30 cellular contexts compared by ENCODE assay signal in genomic region chr17:81842378-81842724, GRCh38. TPM values are rescaled to one million over a fixed set of nuclear protein-coding genes. Genes with fewer than 3 reads are reported as not detected.
DNase-seq lines count a peak whose midpoint lies in the region; ATAC-seq and TF ChIP-seq lines count a peak whose summit lies in the region.
"Had no signal": no experiment of that assay in that cellular context is flagged by ENCODE, and none has a peak within 500 bp of the region (broad histone marks: within the 10 kb centered on the region; RNA-seq: fewer than 3 reads in every experiment).

No MANE protein-coding gene starts in this region.

- H3K9me3 ChIP-seq in breast epithelium (no peaks in the 10 kb centered on the region), adrenal gland (replicated peaks in 1 of 3) (no peaks in the 10 kb centered on the region), neuronal stem cell (replicated peaks in 1 of 2; ENCODE audit: control insufficient read depth in 2 of 2, insufficient read depth in 1 of 2, low read depth in 1 of 2, low read length in 2 of 2) (no peaks in the 10 kb centered on the region), vagina (no peaks in the 10 kb centered on the region)
- H3K9me3 ChIP-seq: A549 had no signal

- BruUV-seq in MCF 10A (replicated peaks; lab: Mats Ljungman, UMichigan), result no TSS peak

- H3K27me3 ChIP-seq in breast epithelium (no peaks in the 10 kb centered on the region), adrenal gland (no peaks in the 10 kb centered on the region), neuronal stem cell (ENCODE audit: control insufficient read depth in 3 of 3, insufficient read depth in 3 of 3, low read depth in 1 of 3, low read length in 3 of 3) (no peaks in the 10 kb centered on the region), vagina (no peaks in the 10 kb centered on the region)

- no peak overlapping the region for H2AK5ac ChIP-seq in neuronal stem cell (ENCODE audit: low read depth, low read length)

- POLR2A ChIA-PET in MCF 10A (lab: Yijun Ruan, JAX), result interaction anchor here (0.7 to 2.2 kb wide), 5 partner anchors 9 to 120 kb away, joined by 3 to 8 read pairs (median 3); partner anchors contain the start of gene MCRIP1

- no peak overlapping the region for H3K27ac Mint-ChIP-seq in MCF 10A (ENCODE audit: low read depth, unreplicated experiment)
- H3K27ac Mint-ChIP-seq: activated CD4-positive, alpha-beta T cell treated with anti-CD3 and anti-CD28 coated beads for 36 hours; stimulated activated naive B cell treated with anti-CD40 and anti-IgM and Interleukin-4, amounts not matched to agents 10 μg/mL and 1 μg/mL and 100 μg/mL, for 72 hours had no signal

- peaks cover 0 to 4% of the 10 kb centered on the region in 2 donors for H3K4me1 ChIP-seq in breast epithelium
- peaks cover 4 to 26% of the 10 kb centered on the region in 2 donors for H3K4me1 ChIP-seq in adrenal gland (replicated peaks in 1 of 2)
- H3K4me1 ChIP-seq in neuronal stem cell (ENCODE audit: control insufficient read depth in 2 of 2, insufficient read depth in 1 of 2, low read depth in 1 of 2, low read length in 2 of 2), result no peaks in the 10 kb centered on the region
- peaks cover 34% of the 10 kb centered on the region for H3K4me1 ChIP-seq in vagina
- H3K4me1 ChIP-seq: A549 had no signal

- no peaks in the 10 kb centered on the region for H3K27me3 Mint-ChIP-seq in MCF 10A (ENCODE audit: insufficient read depth, unreplicated experiment)
- H3K27me3 Mint-ChIP-seq: activated CD4-positive, alpha-beta T cell treated with anti-CD3 and anti-CD28 coated beads for 36 hours; activated naive CD4-positive, alpha-beta T cell treated with anti-CD3 and anti-CD28 coated beads, Interleukin-2, amount 50 U/mL, for 24 hours; stimulated activated naive B cell treated with anti-CD40 and anti-IgM and Interleukin-4, amounts not matched to agents 10 μg/mL and 1 μg/mL and 100 μg/mL, for 72 hours had no signal

- no peak overlapping the region for H2BK15ac ChIP-seq in neuronal stem cell (ENCODE audit: low read length)

- H2AFZ ChIP-seq in neuronal stem cell (ENCODE audit: low read length), result no peak overlapping the region

- H3K36me3 ChIP-seq in breast epithelium (peaks cover 5% of the 10 kb centered on the region), adrenal gland (replicated peaks in 1 of 2) (peaks cover 0 to 43% of the 10 kb centered on the region in 2 donors), neuronal stem cell (replicated peaks in 1 of 2; ENCODE audit: control insufficient read depth in 2 of 2, insufficient read depth in 2 of 2, low read length in 2 of 2) (peaks cover 47 to 49% of the 10 kb centered on the region in 2 donors), vagina (peaks cover 4 to 42% of the 10 kb centered on the region in 2 donors)

- TF ChIP-seq POLR2A in breast epithelium (IDR thresholded peaks at IDR 0.05) (no peak), adrenal gland (IDR thresholded peaks at IDR 0.05) (no peak), vagina (IDR thresholded peaks at IDR 0.05) (no peak)

- H3K36me3 Mint-ChIP-seq in MCF 10A (ENCODE audit: insufficient read depth, unreplicated experiment), result peaks cover 53% of the 10 kb centered on the region

- H4K8ac ChIP-seq in neuronal stem cell (ENCODE audit: low read depth, low read length), result peak overlapping the region; percentile 43

- no peak overlapping the region for H3K4me3 Mint-ChIP-seq in MCF 10A (ENCODE audit: unreplicated experiment)
- H3K4me3 Mint-ChIP-seq: activated CD4-positive, alpha-beta T cell treated with anti-CD3 and anti-CD28 coated beads for 36 hours; activated naive CD4-positive, alpha-beta T cell treated with anti-CD3 and anti-CD28 coated beads, Interleukin-2, amount 50 U/mL, for 24 hours; CD8-positive, alpha-beta memory T cell; H9; neural crest cell; stimulated activated naive B cell treated with anti-CD40 and anti-IgM and Interleukin-4, amounts not matched to agents 10 μg/mL and 1 μg/mL and 100 μg/mL, for 72 hours had no signal

- peak overlapping the region; percentile 89 for H3K23ac ChIP-seq in neuronal stem cell (ENCODE audit: low read depth, low read length, poor library complexity)

- H2BK120ac ChIP-seq in neuronal stem cell (ENCODE audit: low read depth, low read length), result no peak overlapping the region

- peaks cover 7% of the 10 kb centered on the region for H3K79me1 ChIP-seq in neuronal stem cell (ENCODE audit: low read depth, low read length)

- H3K9ac ChIP-seq in neuronal stem cell (ENCODE audit: low read depth, low read length, poor library complexity), result no peak overlapping the region

- no peaks in the 10 kb centered on the region for H3K9me3 Mint-ChIP-seq in MCF 10A (ENCODE audit: unreplicated experiment)
- H3K9me3 Mint-ChIP-seq: activated naive CD4-positive, alpha-beta T cell treated with anti-CD3 and anti-CD28 coated beads, Interleukin-2, amount 50 U/mL, for 24 hours; CD8-positive, alpha-beta memory T cell; H9; neural crest cell; stimulated activated naive B cell treated with anti-CD40 and anti-IgM and Interleukin-4, amounts not matched to agents 10 μg/mL and 1 μg/mL and 100 μg/mL, for 72 hours had no signal

- CTCF ChIA-PET in MCF 10A (lab: Yijun Ruan, JAX), result no interaction called here

- H3K4me2 ChIP-seq in neuronal stem cell (ENCODE audit: insufficient read depth, low read length, poor library complexity, severe bottlenecking), result no peak overlapping the region
- H3K4me2 ChIP-seq: A549 had no signal

- intact Hi-C loops in breast epithelium (cut with DNase I; ENCODE audit: low total_unique reads) (no loop called here), MCF 10A (cut with micrococcal nuclease) (no loop called here), adrenal gland (cut with DNase I) (no loop called here), vagina (cut with DNase I) (no loop called here)

- TF ChIP-seq CTCF in breast epithelium (IDR thresholded peaks at IDR 0.05) (no peak), MCF 10A (IDR thresholded peaks at IDR 0.05; ENCODE audit: unreplicated experiment) (no peak), adrenal gland (IDR thresholded peaks at IDR 0.05) (no peak), vagina (IDR thresholded peaks at IDR 0.05) (no peak), omental fat pad (IDR thresholded peaks at IDR 0.05) (no peak)

- H3K4me1 Mint-ChIP-seq in MCF 10A (ENCODE audit: insufficient read depth, unreplicated experiment), result no peaks in the 10 kb centered on the region
- H3K4me1 Mint-ChIP-seq: activated CD4-positive, alpha-beta T cell treated with anti-CD3 and anti-CD28 coated beads for 36 hours; activated naive CD4-positive, alpha-beta T cell treated with anti-CD3 and anti-CD28 coated beads, Interleukin-2, amount 50 U/mL, for 24 hours; CD8-positive, alpha-beta memory T cell; neural crest cell had no signal

- no peak overlapping the region for H3K18ac ChIP-seq in neuronal stem cell (ENCODE audit: low read length)

- DNase-seq in breast epithelium (ENCODE audit: low spot score in 2 of 2) (no peak), MCF 10A (ENCODE audit: unreplicated experiment) (no peak), adrenal gland (no peak), neuronal stem cell (ENCODE audit: low spot score) (no peak), vagina (ENCODE audit: extremely low spot score in 2 of 2) (no peak), omental fat pad (ENCODE audit: low spot score) (no peak), COLO829 (ENCODE audit: low spot score) (no peak)
- DNase-seq: activated CD4-positive, alpha-beta T cell treated with anti-CD3 and anti-CD28 coated beads for 36 hours; AML-193; anterior cingulate cortex; CD8-positive, alpha-beta memory T cell; DMS 273 treated with DMSO at 0.1 percent for 48 hours; effector CD4-positive, alpha-beta T cell; H9; mesendoderm; NCI-H1048; NCI-H1694; NCI-H446; NCI-H748 treated with DMSO at 0.1 percent for 48 hours; SHP77; stimulated activated naive B cell treated with anti-CD40 and anti-IgM and Interleukin-4, amounts not matched to agents 10 μg/mL and 1 μg/mL and 100 μg/mL, for 72 hours had no signal

- no peak overlapping the region for H3K4ac ChIP-seq in neuronal stem cell (ENCODE audit: low read length)

- 85 to 100% (median 94%) methylated on average over 7 to 11 of the region's 11 CpGs for WGBS in adrenal gland, 4 donors
- WGBS in neuronal stem cell (ENCODE audit: extremely low coverage in 2 of 2, insufficient read length in 2 of 2, insufficient replicate concordance in 1 of 2), 2 donors, result no CpG with 5 or more reads among the region's 11 CpGs

- no peak overlapping the region for H2BK12ac ChIP-seq in neuronal stem cell (ENCODE audit: low read length)

- H4K91ac ChIP-seq in neuronal stem cell (ENCODE audit: low read depth, low read length, poor library complexity), result no peak overlapping the region

- peak overlapping the region; percentile 57 to 90 for H3K27ac ChIP-seq in breast epithelium
- H3K27ac ChIP-seq in adrenal gland, result peak overlapping the region; percentile 45 to 89 (median 81)
- H3K27ac ChIP-seq in neuronal stem cell (replicated peaks; ENCODE audit: low read length), result no peak overlapping the region
- peak overlapping the region; percentile 38 for H3K27ac ChIP-seq in vagina
- H3K27ac ChIP-seq: A549 had no signal

- no peak overlapping the region for H3K4me3 ChIP-seq in breast epithelium
- H3K4me3 ChIP-seq in adrenal gland, result no peak overlapping the region
- H3K4me3 ChIP-seq in neuronal stem cell (ENCODE audit: low read length in 2 of 2), result no peak overlapping the region
- H3K4me3 ChIP-seq in vagina, result no peak overlapping the region
- H3K4me3 ChIP-seq: A549 had no signal

- H2BK5ac ChIP-seq in neuronal stem cell (ENCODE audit: low read length), result no peak overlapping the region

- ATAC-seq in omental fat pad (ENCODE audit: low FRiP score) (no peak), HG02852 (IDR thresholded peaks at IDR 0.05; ENCODE audit: unreplicated experiment) (no peak)
- ATAC-seq: activated CD4-positive, alpha-beta T cell treated with anti-CD3 and anti-CD28 coated beads for 36 hours; stimulated activated naive B cell treated with anti-CD40 and anti-IgM and Interleukin-4, amounts not matched to agents 10 μg/mL and 1 μg/mL and 100 μg/mL, for 72 hours had no signal

- no peak overlapping the region for H3K14ac ChIP-seq in neuronal stem cell (ENCODE audit: low read length)

RNA-seq across cellular contexts. Expression of gene PPP1R27, which starts 7.5 kb away (rescaled TPM):
- total RNA-seq in breast epithelium (not detected), MCF 10A (2022) (0.29 TPM in 1 of 2 replicates, not detected in the other), adrenal gland (under 1 TPM in 2 of 8 donors, not detected in 6; 0.46 to 0.92 TPM), vagina (not detected), omental fat pad (under 1 TPM in 1 of 4 donors, not detected in 3; 0.65 TPM)
- 1 to 10 TPM in 2 of 3 donors, under 1 TPM in 1; 0.22 to 3.1 (median 2.6) TPM for polyA plus RNA-seq in adrenal gland
- polyA plus RNA-seq in neuronal stem cell (2013, experiment 1 of 2), result 0.20 TPM
- 0.21 TPM for polyA plus RNA-seq in neuronal stem cell (2013, experiment 2 of 2)
- total RNA-seq: activated CD4-positive, alpha-beta T cell treated with anti-CD3 and anti-CD28 coated beads for 36 hours; CD8-positive, alpha-beta memory T cell; glomerular endothelial cell; left lobe of liver; neural crest cell; posterior vena cava; T-helper 2 cell treated with Interferon-gamma antibody and Interleukin-4, amounts not matched to agents 100 ng/mL and 5 ng/mL, for 36 hours; ureter had no signal
- polyA plus RNA-seq: CD8-positive, alpha-beta memory T cell had no signal

RNA-seq across cellular contexts. Expression of gene MCRIP1, which starts 9.3 kb away (rescaled TPM):
- 10 to 100 TPM; 51.2 to 81.0 (median 67.5) TPM for total RNA-seq in breast epithelium
- total RNA-seq in MCF 10A (2022), result 35.6 and 39.2 TPM in 2 replicates
- 100 to 1,000 TPM in 1 of 8 donors, 10 to 100 TPM in 7; 63.5 to 115 (median 77.4) TPM for total RNA-seq in adrenal gland
- polyA plus RNA-seq in adrenal gland, result 100 to 1,000 TPM in 2 of 3 donors, 1 to 10 TPM in 1; 5.0 to 248 (median 144) TPM
- 145 TPM for polyA plus RNA-seq in neuronal stem cell (2013, experiment 1 of 2)
- polyA plus RNA-seq in neuronal stem cell (2013, experiment 2 of 2), result 137 TPM
- total RNA-seq in vagina, result 64.1 TPM
- 10 to 100 TPM; 49.6 to 78.5 (median 57.2) TPM for total RNA-seq in omental fat pad

RNA-seq across cellular contexts. Expression of gene P4HB, which starts 18.0 kb away (rescaled TPM):
- total RNA-seq in breast epithelium (100 to 1,000 TPM; 374 to 475 (median 466) TPM), MCF 10A (2022) (894 and 1,111 TPM in 2 replicates), adrenal gland (1,000 to 10,000 TPM in 5 of 8 donors, 100 to 1,000 TPM in 3; 583 to 2,018 (median 1,149) TPM), vagina (463 TPM), omental fat pad (100 to 1,000 TPM; 366 to 725 (median 608) TPM)
- polyA plus RNA-seq in adrenal gland, result 1,000 to 10,000 TPM in 1 of 3 donors, 100 to 1,000 TPM in 2; 546 to 2,717 (median 747) TPM
- 321 TPM for polyA plus RNA-seq in neuronal stem cell (2013, experiment 1 of 2)
- 298 TPM for polyA plus RNA-seq in neuronal stem cell (2013, experiment 2 of 2)

RNA-seq across cellular contexts. Expression of gene ARHGDIA, which starts 28.8 kb away (rescaled TPM):
- total RNA-seq in breast epithelium (100 to 1,000 TPM in 2 of 3 donors, 10 to 100 TPM in 1; 67.0 to 135 (median 124) TPM), MCF 10A (2022) (271 and 324 TPM in 2 replicates), adrenal gland (100 to 1,000 TPM; 134 to 491 (median 236) TPM), vagina (120 TPM), omental fat pad (100 to 1,000 TPM; 125 to 250 (median 161) TPM)
- 100 to 1,000 TPM; 180 to 324 (median 250) TPM for polyA plus RNA-seq in adrenal gland
- polyA plus RNA-seq in neuronal stem cell (2013, experiment 1 of 2), result 124 TPM
- polyA plus RNA-seq in neuronal stem cell (2013, experiment 2 of 2), result 118 TPM

RNA-seq across cellular contexts. Expression of gene GCGR, which starts 38.4 kb away (rescaled TPM):
- total RNA-seq in breast epithelium (not detected), MCF 10A (2022) (not detected in 2 replicates), adrenal gland (1 to 10 TPM in 3 of 8 donors, under 1 TPM in 2, not detected in 3; 0.11 to 2.9 (median 2.1) TPM), vagina (not detected), omental fat pad (not detected)
- polyA plus RNA-seq in adrenal gland, result 10 to 100 TPM in 1 of 3 donors, 1 to 10 TPM in 1, under 1 TPM in 1; 0.29 to 48.7 (median 4.1) TPM
- polyA plus RNA-seq in neuronal stem cell (2013, experiment 1 of 2), result 0.40 TPM
- polyA plus RNA-seq in neuronal stem cell (2013, experiment 2 of 2), result 0.50 TPM
- total RNA-seq: activated CD4-positive, alpha-beta T cell treated with anti-CD3 and anti-CD28 coated beads for 36 hours; CD8-positive, alpha-beta memory T cell; glomerular endothelial cell; neural crest cell; posterior vena cava; ureter had no signal
- polyA plus RNA-seq: CD8-positive, alpha-beta memory T cell had no signal
